17 cellular contexts compared by ENCODE assay signal in genomic region chr6:35407086-35407485, GRCh38.
"Had no signal": no experiment of that assay in that cellular context is flagged by ENCODE, and none has a peak within 500 bp of the region (broad histone marks: within the 10 kb centered on the region; RNA-seq: fewer than 3 reads in every experiment).

No MANE protein-coding gene starts in this region.

- H3K9me3 ChIP-seq: colonic mucosa, prostate gland, right atrium auricular region, stomach, testis, upper lobe of right lung had no signal

- DNase-seq: activated CD4-positive, alpha-beta memory T cell treated with anti-CD3 and anti-CD28 coated beads, Interleukin-2, amount 10 ng/mL, durations not matched to agents 7 days and 5 days; activated CD4-positive, alpha-beta T cell treated with anti-CD3 and anti-CD28 coated beads for 48 hours; activated CD8-positive, alpha-beta memory T cell treated with anti-CD3 and anti-CD28 coated beads, Interleukin-2, amount 10 ng/mL, durations not matched to agents 7 days and 5 days; activated naive CD4-positive, alpha-beta T cell treated with anti-CD3 and anti-CD28 coated beads for 36 hours; aorta; colonic mucosa; head of caudate nucleus; kidney glomerular epithelial cell; left ventricle myocardium superior; stimulated activated CD4-positive, alpha-beta T cell treated with anti-CD3 and anti-CD28 coated beads, Interleukin-12 subunit alpha, Interleukin-12 subunit beta, amount 100 ng/mL, for 4 hours; stomach; testis; upper lobe of right lung had no signal

- H3K4me1 ChIP-seq: colonic mucosa, prostate gland, testis had no signal

- H3K36me3 Mint-ChIP-seq: activated CD8-positive, alpha-beta memory T cell treated with anti-CD3 and anti-CD28 coated beads, Interleukin-2, amount 10 ng/mL, durations not matched to agents 7 days and 5 days had no signal

- ATAC-seq: activated CD8-positive, alpha-beta memory T cell treated with anti-CD3 and anti-CD28 coated beads, Interleukin-2, amount 10 ng/mL, durations not matched to agents 7 days and 5 days; left ventricle myocardium superior; upper lobe of right lung had no signal

- H3K27ac ChIP-seq: colonic mucosa, prostate gland, right atrium auricular region, stomach, testis, upper lobe of right lung had no signal

- H3K27me3 Mint-ChIP-seq: activated CD4-positive, alpha-beta memory T cell treated with anti-CD3 and anti-CD28 coated beads, Interleukin-2, amount 10 ng/mL, durations not matched to agents 7 days and 5 days; activated CD8-positive, alpha-beta memory T cell treated with anti-CD3 and anti-CD28 coated beads, Interleukin-2, amount 10 ng/mL, durations not matched to agents 7 days and 5 days; central memory CD8-positive, alpha-beta T cell had no signal

- H3K4me3 ChIP-seq: colonic mucosa, prostate gland, right atrium auricular region, stomach, testis, upper lobe of right lung had no signal

- H3K36me3 ChIP-seq: colonic mucosa, prostate gland had no signal

- H3K4me3 Mint-ChIP-seq: activated CD4-positive, alpha-beta memory T cell treated with anti-CD3 and anti-CD28 coated beads, Interleukin-2, amount 10 ng/mL, durations not matched to agents 7 days and 5 days; activated CD8-positive, alpha-beta memory T cell treated with anti-CD3 and anti-CD28 coated beads, Interleukin-2, amount 10 ng/mL, durations not matched to agents 7 days and 5 days; activated naive CD4-positive, alpha-beta T cell treated with anti-CD3 and anti-CD28 coated beads for 36 hours; central memory CD8-positive, alpha-beta T cell; neural crest cell had no signal

- H3K9me3 Mint-ChIP-seq: activated CD4-positive, alpha-beta memory T cell treated with anti-CD3 and anti-CD28 coated beads, Interleukin-2, amount 10 ng/mL, durations not matched to agents 7 days and 5 days; activated naive CD4-positive, alpha-beta T cell treated with anti-CD3 and anti-CD28 coated beads for 36 hours; central memory CD8-positive, alpha-beta T cell; neural crest cell had no signal

- H3K27ac Mint-ChIP-seq: activated CD4-positive, alpha-beta memory T cell treated with anti-CD3 and anti-CD28 coated beads, Interleukin-2, amount 10 ng/mL, durations not matched to agents 7 days and 5 days; activated CD8-positive, alpha-beta memory T cell treated with anti-CD3 and anti-CD28 coated beads, Interleukin-2, amount 10 ng/mL, durations not matched to agents 7 days and 5 days; activated naive CD4-positive, alpha-beta T cell treated with anti-CD3 and anti-CD28 coated beads for 36 hours had no signal

- H3K4me1 Mint-ChIP-seq: neural crest cell had no signal

- H3K27me3 ChIP-seq: colonic mucosa, right atrium auricular region, stomach, testis, upper lobe of right lung had no signal
